Comparison of ENCODE assay signal across 1 cellular context in the genomic region with DNA sequence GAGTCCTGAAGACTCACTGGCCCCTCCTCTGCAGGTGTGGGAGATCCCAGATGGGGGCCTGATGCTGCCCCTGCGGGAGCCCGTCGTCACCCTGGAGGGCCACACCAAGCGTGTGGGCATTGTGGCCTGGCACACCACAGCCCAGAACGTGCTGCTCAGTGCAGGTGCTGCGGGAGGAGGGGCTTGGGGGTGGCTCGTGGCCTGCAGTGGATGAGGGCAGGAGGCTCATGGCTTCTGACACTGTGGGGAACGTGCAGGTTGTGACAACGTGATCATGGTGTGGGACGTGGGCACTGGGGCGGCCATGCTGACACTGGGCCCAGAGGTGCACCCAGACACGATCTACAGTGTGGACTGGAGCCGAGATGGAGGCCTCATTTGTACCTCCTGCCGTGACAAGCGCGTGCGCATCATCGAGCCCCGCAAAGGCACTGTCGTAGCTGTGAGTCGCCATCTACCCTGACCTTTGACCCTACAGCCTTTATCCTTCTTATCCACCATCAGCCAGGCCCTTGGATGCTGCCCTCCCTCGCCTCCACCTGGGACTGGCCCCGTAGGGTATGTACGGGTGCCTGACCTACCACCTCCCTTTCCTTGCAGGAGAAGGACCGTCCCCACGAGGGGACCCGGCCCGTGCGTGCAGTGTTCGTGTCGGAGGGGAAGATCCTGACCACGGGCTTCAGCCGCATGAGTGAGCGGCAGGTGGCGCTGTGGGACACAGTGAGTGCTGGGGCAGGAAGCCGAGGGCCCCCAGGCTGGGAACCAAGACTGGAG.
TF ChIP-seq lines count a peak whose summit lies in the region.

No MANE protein-coding gene starts in this region.

TF ChIP-seq in HepG2, 621 proteins besides CTCF, POLR2A, EP300 and RAD21 (continued from another document and continues in another):
- TF ChIP-seq, protein P1, sequence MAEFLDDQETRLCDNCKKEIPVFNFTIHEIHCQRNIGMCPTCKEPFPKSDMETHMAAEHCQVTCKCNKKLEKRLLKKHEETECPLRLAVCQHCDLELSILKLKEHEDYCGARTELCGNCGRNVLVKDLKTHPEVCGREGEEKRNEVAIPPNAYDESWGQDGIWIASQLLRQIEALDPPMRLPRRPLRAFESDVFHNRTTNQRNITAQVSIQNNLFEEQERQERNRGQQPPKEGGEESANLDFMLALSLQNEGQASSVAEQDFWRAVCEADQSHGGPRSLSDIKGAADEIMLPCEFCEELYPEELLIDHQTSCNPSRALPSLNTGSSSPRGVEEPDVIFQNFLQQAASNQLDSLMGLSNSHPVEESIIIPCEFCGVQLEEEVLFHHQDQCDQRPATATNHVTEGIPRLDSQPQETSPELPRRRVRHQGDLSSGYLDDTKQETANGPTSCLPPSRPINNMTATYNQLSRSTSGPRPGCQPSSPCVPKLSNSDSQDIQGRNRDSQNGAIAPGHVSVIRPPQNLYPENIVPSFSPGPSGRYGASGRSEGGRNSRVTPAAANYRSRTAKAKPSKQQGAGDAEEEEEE (CRISPR knock-in tag; IDR thresholded peaks at IDR 0.05; ENCODE audit: borderline replicate concordance) = no peak
- TF ChIP-seq ZNF510 (CRISPR knock-in tag; IDR thresholded peaks at IDR 0.05; ENCODE audit: low read depth) (no peak), ZC3H4 (CRISPR knock-in tag; IDR thresholded peaks at IDR 0.05; ENCODE audit: borderline replicate concordance) (peak; percentile 30; the same call in 1 of the 2 replicates), ZNF256 (CRISPR knock-in tag; conservative IDR thresholded peaks at IDR 0.05) (no peak), MXI1 (IDR thresholded peaks at IDR 0.05; ENCODE audit: borderline replicate concordance, low read depth, low read length) (0 out of 3 replicates have a peak, but pooled peaks have one; percentile 39), TSC22D2 (CRISPR knock-in tag; IDR thresholded peaks at IDR 0.05; ENCODE audit: borderline replicate concordance) (no peak), ZNF614 (CRISPR knock-in tag; IDR thresholded peaks at IDR 0.05; ENCODE audit: borderline replicate concordance) (no peak), ZNF550 (CRISPR knock-in tag; IDR thresholded peaks at IDR 0.05; ENCODE audit: borderline replicate concordance) (0 out of 2 replicates have a peak, but pooled peaks have one; percentile 28), HOXA9 (CRISPR knock-in tag; IDR thresholded peaks at IDR 0.05; ENCODE audit: borderline replicate concordance) (peak; percentile 75; the same call in 1 of the 2 replicates), ATF7 (IDR thresholded peaks at IDR 0.05) (no peak), ATF7 (CRISPR knock-in tag; IDR thresholded peaks at IDR 0.05) (peak; percentile 31; the same call in 1 of the 2 replicates), FOSL2 (CRISPR knock-in tag; IDR thresholded peaks at IDR 0.05) (peak; percentile 12; the same call in 1 of the 2 replicates), ZNF619 (CRISPR knock-in tag; IDR thresholded peaks at IDR 0.05) (peak; percentile 71; the same call in 1 of the 2 replicates), ZNF562 (CRISPR knock-in tag; IDR thresholded peaks at IDR 0.05; ENCODE audit: borderline replicate concordance) (no peak), TBL1XR1 (IDR thresholded peaks at IDR 0.05; ENCODE audit: borderline replicate concordance, low read length, partially characterized antibody) (no peak), NPAS2 (CRISPR knock-in tag; IDR thresholded peaks at IDR 0.05; ENCODE audit: borderline replicate concordance) (no peak), ZEB1 (IDR thresholded peaks at IDR 0.05; ENCODE audit: insufficient replicate concordance, low read depth) (no peak), KDM2A (CRISPR knock-in tag; IDR thresholded peaks at IDR 0.05; ENCODE audit: borderline replicate concordance, low read depth) (peak; percentile 72), REPIN1 (CRISPR knock-in tag; IDR thresholded peaks at IDR 0.05; ENCODE audit: borderline replicate concordance, low read depth) (peak; percentile 59; the same call in 1 of the 2 replicates), GATA4 (IDR thresholded peaks at IDR 0.05; ENCODE audit: borderline replicate concordance, low read depth) (no peak), AGO2 (optimal IDR thresholded peaks at IDR 0.05; ENCODE audit: low read depth, low read length) (peak; percentile 26), HNF4A (CRISPR knock-in tag; IDR thresholded peaks at IDR 0.05) (peak; percentile 27), ZNF160 (CRISPR knock-in tag; IDR thresholded peaks at IDR 0.05) (no peak), NR2C2 (CRISPR knock-in tag; IDR thresholded peaks at IDR 0.05; ENCODE audit: borderline replicate concordance) (peak; percentile 85), NR2F1 (CRISPR knock-in tag; IDR thresholded peaks at IDR 0.05) (peak in 1 of 2 experiments; percentile 64; a peak in 2 of 4 replicates), ZNF124 (CRISPR knock-in tag; IDR thresholded peaks at IDR 0.05) (no peak), TCF7L2 (IDR thresholded peaks at IDR 0.05; ENCODE audit: low read depth, low read length) (no peak), TARDBP (CRISPR knock-in tag; IDR thresholded peaks at IDR 0.05) (0 out of 2 replicates have a peak, but pooled peaks have one; percentile 53), ZNF768 (CRISPR knock-in tag; IDR thresholded peaks at IDR 0.05) (peak; percentile 22; the same call in 1 of the 2 replicates), KMT2B (CRISPR knock-in tag; IDR thresholded peaks at IDR 0.05) (no peak), ZNF737 (CRISPR knock-in tag; IDR thresholded peaks at IDR 0.05; ENCODE audit: borderline replicate concordance) (no peak), ZNF382 (CRISPR knock-in tag; IDR thresholded peaks at IDR 0.05; ENCODE audit: borderline replicate concordance) (no peak)
- TF ChIP-seq, protein P2, sequence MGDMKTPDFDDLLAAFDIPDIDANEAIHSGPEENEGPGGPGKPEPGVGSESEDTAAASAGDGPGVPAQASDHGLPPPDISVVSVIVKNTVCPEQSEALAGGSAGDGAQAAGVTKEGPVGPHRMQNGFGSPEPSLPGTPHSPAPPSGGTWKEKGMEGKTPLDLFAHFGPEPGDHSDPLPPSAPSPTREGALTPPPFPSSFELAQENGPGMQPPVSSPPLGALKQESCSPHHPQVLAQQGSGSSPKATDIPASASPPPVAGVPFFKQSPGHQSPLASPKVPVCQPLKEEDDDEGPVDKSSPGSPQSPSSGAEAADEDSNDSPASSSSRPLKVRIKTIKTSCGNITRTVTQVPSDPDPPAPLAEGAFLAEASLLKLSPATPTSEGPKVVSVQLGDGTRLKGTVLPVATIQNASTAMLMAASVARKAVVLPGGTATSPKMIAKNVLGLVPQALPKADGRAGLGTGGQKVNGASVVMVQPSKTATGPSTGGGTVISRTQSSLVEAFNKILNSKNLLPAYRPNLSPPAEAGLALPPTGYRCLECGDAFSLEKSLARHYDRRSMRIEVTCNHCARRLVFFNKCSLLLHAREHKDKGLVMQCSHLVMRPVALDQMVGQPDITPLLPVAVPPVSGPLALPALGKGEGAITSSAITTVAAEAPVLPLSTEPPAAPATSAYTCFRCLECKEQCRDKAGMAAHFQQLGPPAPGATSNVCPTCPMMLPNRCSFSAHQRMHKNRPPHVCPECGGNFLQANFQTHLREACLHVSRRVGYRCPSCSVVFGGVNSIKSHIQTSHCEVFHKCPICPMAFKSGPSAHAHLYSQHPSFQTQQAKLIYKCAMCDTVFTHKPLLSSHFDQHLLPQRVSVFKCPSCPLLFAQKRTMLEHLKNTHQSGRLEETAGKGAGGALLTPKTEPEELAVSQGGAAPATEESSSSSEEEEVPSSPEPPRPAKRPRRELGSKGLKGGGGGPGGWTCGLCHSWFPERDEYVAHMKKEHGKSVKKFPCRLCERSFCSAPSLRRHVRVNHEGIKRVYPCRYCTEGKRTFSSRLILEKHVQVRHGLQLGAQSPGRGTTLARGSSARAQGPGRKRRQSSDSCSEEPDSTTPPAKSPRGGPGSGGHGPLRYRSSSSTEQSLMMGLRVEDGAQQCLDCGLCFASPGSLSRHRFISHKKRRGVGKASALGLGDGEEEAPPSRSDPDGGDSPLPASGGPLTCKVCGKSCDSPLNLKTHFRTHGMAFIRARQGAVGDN (CRISPR knock-in tag; IDR thresholded peaks at IDR 0.05) = peak; percentile 59
- TF ChIP-seq, protein P3, sequence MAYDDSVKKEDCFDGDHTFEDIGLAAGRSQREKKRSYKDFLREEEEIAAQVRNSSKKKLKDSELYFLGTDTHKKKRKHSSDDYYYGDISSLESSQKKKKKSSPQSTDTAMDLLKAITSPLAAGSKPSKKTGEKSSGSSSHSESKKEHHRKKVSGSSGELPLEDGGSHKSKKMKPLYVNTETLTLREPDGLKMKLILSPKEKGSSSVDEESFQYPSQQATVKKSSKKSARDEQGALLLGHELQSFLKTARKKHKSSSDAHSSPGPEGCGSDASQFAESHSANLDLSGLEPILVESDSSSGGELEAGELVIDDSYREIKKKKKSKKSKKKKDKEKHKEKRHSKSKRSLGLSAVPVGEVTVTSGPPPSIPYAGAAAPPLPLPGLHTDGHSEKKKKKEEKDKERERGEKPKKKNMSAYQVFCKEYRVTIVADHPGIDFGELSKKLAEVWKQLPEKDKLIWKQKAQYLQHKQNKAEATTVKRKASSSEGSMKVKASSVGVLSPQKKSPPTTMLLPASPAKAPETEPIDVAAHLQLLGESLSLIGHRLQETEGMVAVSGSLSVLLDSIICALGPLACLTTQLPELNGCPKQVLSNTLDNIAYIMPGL (CRISPR knock-in tag; IDR thresholded peaks at IDR 0.05; ENCODE audit: borderline replicate concordance in 1 of 2, low read depth in 1 of 2) = peak in 1 of 2 experiments; percentile 38; a peak in 1 of 4 replicates
- TF ChIP-seq, protein P4, sequence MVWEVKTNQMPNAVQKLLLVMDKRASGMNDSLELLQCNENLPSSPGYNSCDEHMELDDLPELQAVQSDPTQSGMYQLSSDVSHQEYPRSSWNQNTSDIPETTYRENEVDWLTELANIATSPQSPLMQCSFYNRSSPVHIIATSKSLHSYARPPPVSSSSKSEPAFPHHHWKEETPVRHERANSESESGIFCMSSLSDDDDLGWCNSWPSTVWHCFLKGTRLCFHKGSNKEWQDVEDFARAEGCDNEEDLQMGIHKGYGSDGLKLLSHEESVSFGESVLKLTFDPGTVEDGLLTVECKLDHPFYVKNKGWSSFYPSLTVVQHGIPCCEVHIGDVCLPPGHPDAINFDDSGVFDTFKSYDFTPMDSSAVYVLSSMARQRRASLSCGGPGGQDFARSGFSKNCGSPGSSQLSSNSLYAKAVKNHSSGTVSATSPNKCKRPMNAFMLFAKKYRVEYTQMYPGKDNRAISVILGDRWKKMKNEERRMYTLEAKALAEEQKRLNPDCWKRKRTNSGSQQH (CRISPR knock-in tag; IDR thresholded peaks at IDR 0.05; ENCODE audit: low read depth) = no peak
- TF ChIP-seq, protein P5, sequence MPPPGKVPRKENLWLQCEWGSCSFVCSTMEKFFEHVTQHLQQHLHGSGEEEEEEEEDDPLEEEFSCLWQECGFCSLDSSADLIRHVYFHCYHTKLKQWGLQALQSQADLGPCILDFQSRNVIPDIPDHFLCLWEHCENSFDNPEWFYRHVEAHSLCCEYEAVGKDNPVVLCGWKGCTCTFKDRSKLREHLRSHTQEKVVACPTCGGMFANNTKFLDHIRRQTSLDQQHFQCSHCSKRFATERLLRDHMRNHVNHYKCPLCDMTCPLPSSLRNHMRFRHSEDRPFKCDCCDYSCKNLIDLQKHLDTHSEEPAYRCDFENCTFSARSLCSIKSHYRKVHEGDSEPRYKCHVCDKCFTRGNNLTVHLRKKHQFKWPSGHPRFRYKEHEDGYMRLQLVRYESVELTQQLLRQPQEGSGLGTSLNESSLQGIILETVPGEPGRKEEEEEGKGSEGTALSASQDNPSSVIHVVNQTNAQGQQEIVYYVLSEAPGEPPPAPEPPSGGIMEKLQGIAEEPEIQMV (CRISPR knock-in tag; IDR thresholded peaks at IDR 0.05; ENCODE audit: low read depth) = 0 out of 2 replicates have a peak, but pooled peaks have one; percentile 33
- TF ChIP-seq, protein P6, sequence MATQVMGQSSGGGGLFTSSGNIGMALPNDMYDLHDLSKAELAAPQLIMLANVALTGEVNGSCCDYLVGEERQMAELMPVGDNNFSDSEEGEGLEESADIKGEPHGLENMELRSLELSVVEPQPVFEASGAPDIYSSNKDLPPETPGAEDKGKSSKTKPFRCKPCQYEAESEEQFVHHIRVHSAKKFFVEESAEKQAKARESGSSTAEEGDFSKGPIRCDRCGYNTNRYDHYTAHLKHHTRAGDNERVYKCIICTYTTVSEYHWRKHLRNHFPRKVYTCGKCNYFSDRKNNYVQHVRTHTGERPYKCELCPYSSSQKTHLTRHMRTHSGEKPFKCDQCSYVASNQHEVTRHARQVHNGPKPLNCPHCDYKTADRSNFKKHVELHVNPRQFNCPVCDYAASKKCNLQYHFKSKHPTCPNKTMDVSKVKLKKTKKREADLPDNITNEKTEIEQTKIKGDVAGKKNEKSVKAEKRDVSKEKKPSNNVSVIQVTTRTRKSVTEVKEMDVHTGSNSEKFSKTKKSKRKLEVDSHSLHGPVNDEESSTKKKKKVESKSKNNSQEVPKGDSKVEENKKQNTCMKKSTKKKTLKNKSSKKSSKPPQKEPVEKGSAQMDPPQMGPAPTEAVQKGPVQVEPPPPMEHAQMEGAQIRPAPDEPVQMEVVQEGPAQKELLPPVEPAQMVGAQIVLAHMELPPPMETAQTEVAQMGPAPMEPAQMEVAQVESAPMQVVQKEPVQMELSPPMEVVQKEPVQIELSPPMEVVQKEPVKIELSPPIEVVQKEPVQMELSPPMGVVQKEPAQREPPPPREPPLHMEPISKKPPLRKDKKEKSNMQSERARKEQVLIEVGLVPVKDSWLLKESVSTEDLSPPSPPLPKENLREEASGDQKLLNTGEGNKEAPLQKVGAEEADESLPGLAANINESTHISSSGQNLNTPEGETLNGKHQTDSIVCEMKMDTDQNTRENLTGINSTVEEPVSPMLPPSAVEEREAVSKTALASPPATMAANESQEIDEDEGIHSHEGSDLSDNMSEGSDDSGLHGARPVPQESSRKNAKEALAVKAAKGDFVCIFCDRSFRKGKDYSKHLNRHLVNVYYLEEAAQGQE (IDR thresholded peaks at IDR 0.05; ENCODE audit: borderline replicate concordance in 1 of 2, low read depth in 1 of 2, low read length in 2 of 2) = no peak
- TF ChIP-seq, protein P7, sequence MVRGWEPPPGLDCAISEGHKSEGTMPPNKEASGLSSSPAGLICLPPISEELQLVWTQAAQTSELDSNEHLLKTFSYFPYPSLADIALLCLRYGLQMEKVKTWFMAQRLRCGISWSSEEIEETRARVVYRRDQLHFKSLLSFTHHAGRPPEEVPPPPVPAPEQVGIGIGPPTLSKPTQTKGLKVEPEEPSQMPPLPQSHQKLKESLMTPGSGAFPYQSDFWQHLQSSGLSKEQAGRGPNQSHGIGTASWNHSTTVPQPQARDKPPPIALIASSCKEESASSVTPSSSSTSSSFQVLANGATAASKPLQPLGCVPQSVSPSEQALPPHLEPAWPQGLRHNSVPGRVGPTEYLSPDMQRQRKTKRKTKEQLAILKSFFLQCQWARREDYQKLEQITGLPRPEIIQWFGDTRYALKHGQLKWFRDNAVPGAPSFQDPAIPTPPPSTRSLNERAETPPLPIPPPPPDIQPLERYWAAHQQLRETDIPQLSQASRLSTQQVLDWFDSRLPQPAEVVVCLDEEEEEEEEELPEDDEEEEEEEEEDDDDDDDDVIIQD (CRISPR knock-in tag; IDR thresholded peaks at IDR 0.05; ENCODE audit: low read depth) = peak; percentile 31; the same call in 1 of the 2 replicates
- TF ChIP-seq, protein P8, sequence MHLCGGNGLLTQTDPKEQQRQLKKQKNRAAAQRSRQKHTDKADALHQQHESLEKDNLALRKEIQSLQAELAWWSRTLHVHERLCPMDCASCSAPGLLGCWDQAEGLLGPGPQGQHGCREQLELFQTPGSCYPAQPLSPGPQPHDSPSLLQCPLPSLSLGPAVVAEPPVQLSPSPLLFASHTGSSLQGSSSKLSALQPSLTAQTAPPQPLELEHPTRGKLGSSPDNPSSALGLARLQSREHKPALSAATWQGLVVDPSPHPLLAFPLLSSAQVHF (CRISPR knock-in tag; IDR thresholded peaks at IDR 0.05) = 0 out of 2 replicates have a peak, but pooled peaks have one; percentile 62
